ENCODE assay signal across 1 cellular context in the genomic region with DNA sequence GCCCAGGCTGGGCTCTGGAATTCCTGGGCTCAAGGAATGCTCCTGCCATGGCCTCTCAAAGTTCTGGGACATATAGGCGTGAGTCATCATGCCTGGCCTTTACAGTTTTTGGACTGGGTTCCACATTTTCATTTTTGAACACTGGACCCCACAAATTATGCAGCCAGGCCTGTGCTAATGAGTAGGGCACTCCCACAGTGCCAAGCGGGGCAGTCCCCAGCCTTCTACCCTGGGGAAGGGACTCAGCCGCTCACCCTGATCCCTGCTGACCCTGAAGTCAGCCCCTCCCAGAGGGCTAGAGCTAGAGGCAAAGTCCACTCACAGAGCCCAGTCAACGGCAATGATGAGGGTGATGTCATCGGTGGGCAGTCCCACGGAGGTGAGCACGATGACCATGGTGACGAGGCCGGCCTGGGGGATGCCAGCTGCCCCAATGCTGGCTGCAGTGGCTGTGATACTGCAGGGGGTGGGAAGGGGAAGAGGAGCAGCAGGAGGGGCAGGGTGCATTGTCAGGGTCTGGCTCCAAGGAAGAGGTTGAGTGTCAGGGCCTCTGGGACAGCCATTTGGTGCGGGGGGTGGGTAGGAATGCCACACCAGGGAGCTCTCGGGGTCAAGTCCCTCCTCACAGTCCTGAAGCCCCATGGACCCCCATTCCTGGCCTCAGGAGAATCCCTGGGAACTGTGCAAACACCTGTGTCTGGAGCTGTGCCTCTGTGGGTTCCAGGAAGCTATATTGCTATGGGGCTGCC.
TF ChIP-seq lines count a peak whose summit lies in the region.

No MANE protein-coding gene starts in this region.

TF ChIP-seq in HepG2, 621 proteins besides CTCF, POLR2A, EP300 and RAD21 (continued from another document and continues in another):
- TF ChIP-seq, protein P1, sequence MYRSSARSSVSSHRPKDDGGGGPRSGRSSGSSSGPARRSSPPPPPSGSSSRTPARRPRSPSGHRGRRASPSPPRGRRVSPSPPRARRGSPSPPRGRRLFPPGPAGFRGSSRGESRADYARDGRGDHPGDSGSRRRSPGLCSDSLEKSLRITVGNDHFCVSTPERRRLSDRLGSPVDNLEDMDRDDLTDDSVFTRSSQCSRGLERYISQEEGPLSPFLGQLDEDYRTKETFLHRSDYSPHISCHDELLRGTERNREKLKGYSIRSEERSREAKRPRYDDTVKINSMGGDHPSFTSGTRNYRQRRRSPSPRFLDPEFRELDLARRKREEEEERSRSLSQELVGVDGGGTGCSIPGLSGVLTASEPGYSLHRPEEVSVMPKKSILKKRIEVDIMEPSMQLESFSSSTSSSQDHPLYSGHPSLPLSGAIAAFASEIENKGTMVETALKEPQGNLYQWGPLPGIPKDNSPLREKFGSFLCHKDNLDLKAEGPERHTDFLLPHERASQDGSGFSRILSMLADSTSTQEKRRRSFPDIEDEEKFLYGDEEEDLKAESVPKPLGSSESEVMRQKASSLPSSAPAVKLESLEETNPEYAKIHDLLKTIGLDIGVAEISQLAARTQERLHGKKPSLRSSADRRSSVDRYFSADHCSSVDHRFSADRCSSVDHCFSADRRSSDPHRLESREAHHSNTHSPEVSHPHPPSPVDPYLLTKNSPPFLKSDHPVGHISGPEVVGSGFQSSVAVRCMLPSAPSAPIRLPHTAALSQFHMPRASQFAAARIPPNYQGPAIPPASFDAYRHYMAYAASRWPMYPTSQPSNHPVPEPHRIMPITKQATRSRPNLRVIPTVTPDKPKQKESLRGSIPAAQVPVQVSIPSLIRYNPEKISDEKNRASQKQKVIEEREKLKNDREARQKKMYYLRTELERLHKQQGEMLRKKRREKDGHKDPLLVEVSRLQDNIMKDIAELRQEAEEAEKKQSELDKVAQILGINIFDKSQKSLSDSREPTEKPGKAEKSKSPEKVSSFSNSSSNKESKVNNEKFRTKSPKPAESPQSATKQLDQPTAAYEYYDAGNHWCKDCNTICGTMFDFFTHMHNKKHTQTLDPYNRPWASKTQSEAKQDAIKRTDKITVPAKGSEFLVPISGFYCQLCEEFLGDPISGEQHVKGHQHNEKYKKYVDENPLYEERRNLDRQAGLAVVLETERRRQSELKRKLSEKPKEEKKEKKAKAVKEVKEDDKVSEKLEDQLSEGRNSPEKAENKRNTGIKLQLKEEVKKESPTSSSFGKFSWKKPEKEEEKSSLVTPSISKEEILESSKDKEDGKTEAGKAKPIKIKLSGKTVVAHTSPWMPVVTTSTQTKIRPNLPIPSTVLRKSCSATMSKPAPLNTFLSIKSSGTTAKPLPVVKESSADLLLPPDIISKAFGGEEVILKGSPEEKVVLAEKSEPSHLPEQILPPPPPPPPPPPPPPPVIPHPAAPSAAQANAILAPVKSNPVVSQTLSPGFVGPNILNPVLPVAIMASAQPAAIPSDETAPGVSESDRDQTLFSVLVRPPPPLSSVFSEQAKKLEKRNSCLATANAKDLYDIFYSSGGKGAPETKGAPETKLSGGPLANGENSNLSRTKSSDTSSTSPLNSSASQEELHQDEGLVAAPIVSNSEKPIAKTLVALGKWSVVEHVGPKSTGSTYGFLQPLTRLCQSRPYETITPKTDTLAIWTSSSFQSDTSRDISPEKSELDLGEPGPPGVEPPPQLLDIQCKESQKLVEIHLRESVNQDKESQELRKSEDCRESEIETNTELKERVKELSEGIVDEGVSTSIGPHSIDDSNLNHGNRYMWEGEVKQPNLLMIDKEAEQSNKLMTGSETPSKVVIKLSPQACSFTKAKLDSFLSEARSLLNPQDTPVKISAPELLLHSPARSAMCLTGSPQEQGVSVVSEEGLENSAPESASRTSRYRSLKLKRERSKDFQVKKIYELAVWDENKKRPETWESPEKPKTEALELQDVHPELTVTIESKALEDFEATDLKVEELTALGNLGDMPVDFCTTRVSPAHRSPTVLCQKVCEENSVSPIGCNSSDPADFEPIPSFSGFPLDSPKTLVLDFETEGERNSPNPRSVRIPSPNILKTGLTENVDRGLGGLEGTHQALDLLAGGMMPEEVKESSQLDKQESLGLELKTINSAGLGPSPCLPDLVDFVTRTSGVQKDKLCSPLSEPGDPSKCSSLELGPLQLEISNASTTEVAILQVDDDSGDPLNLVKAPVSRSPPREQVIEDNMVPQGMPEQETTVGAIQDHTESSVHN (CRISPR knock-in tag; IDR thresholded peaks at IDR 0.05), result no peak
- TF ChIP-seq ZFAT (CRISPR knock-in tag; conservative IDR thresholded peaks at IDR 0.05) (no peak), ZNF30 (CRISPR knock-in tag; IDR thresholded peaks at IDR 0.05) (no peak), ZNF335 (CRISPR knock-in tag; IDR thresholded peaks at IDR 0.05) (no peak; the same call in 1 of the 2 replicates), ZNF777 (CRISPR knock-in tag; IDR thresholded peaks at IDR 0.05) (0 out of 2 replicates have a peak, but pooled peaks have one; percentile 17), RCOR2 (CRISPR knock-in tag; IDR thresholded peaks at IDR 0.05) (peak; percentile 58; the same call in 1 of the 2 replicates), ZNF253 (CRISPR knock-in tag; IDR thresholded peaks at IDR 0.05; ENCODE audit: borderline replicate concordance) (no peak), TOPORS (CRISPR knock-in tag; IDR thresholded peaks at IDR 0.05) (no peak), RAD51 (IDR thresholded peaks at IDR 0.05; ENCODE audit: borderline replicate concordance) (no peak), ZFP41 (CRISPR knock-in tag; IDR thresholded peaks at IDR 0.05; ENCODE audit: borderline replicate concordance) (no peak), ZNF383 (CRISPR knock-in tag; IDR thresholded peaks at IDR 0.05; ENCODE audit: borderline replicate concordance) (no peak), ZNF251 (CRISPR knock-in tag; IDR thresholded peaks at IDR 0.05) (no peak), ESRRA (CRISPR knock-in tag; IDR thresholded peaks at IDR 0.05; ENCODE audit: low read depth) (peak; percentile 82; the same call in 1 of the 2 replicates), NR1H2 (CRISPR knock-in tag; IDR thresholded peaks at IDR 0.05; ENCODE audit: borderline replicate concordance, low read depth) (no peak; the same call in 1 of the 2 replicates), YEATS2 (CRISPR knock-in tag; IDR thresholded peaks at IDR 0.05; ENCODE audit: borderline replicate concordance) (peak; percentile 15; the same call in 1 of the 2 replicates), SRY (CRISPR knock-in tag; IDR thresholded peaks at IDR 0.05) (no peak), NONO (IDR thresholded peaks at IDR 0.05) (no peak), NONO (CRISPR knock-in tag; conservative IDR thresholded peaks at IDR 0.05) (peak; percentile 84), SMARCE1 (IDR thresholded peaks at IDR 0.05; ENCODE audit: borderline replicate concordance) (no peak), ZMYM2 (CRISPR knock-in tag; IDR thresholded peaks at IDR 0.05) (peak; percentile 53; the same call in 1 of the 2 replicates), IKZF4 (CRISPR knock-in tag; IDR thresholded peaks at IDR 0.05; ENCODE audit: borderline replicate concordance, low read depth, not compliant biosample characterization) (no peak), SALL2 (CRISPR knock-in tag; IDR thresholded peaks at IDR 0.05) (no peak), ZNF563 (CRISPR knock-in tag; IDR thresholded peaks at IDR 0.05) (no peak), STAG1 (CRISPR knock-in tag; IDR thresholded peaks at IDR 0.05) (no peak), KDM4B (CRISPR knock-in tag; IDR thresholded peaks at IDR 0.05) (no peak), KLF12 (CRISPR knock-in tag; IDR thresholded peaks at IDR 0.05; ENCODE audit: borderline replicate concordance) (peak; percentile 47; the same call in 1 of the 2 replicates), TBL1XR1 (IDR thresholded peaks at IDR 0.05; ENCODE audit: borderline replicate concordance, low read length, partially characterized antibody) (no peak), CBX5 (CRISPR knock-in tag; IDR thresholded peaks at IDR 0.05; ENCODE audit: borderline replicate concordance) (peak; percentile 64; the same call in 1 of the 2 replicates)
- TF ChIP-seq, protein P2, sequence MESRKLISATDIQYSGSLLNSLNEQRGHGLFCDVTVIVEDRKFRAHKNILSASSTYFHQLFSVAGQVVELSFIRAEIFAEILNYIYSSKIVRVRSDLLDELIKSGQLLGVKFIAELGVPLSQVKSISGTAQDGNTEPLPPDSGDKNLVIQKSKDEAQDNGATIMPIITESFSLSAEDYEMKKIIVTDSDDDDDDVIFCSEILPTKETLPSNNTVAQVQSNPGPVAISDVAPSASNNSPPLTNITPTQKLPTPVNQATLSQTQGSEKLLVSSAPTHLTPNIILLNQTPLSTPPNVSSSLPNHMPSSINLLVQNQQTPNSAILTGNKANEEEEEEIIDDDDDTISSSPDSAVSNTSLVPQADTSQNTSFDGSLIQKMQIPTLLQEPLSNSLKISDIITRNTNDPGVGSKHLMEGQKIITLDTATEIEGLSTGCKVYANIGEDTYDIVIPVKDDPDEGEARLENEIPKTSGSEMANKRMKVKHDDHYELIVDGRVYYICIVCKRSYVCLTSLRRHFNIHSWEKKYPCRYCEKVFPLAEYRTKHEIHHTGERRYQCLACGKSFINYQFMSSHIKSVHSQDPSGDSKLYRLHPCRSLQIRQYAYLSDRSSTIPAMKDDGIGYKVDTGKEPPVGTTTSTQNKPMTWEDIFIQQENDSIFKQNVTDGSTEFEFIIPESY (CRISPR knock-in tag; IDR thresholded peaks at IDR 0.05), result 0 out of 2 replicates have a peak, but pooled peaks have one; percentile 6
- TF ChIP-seq, protein P3, sequence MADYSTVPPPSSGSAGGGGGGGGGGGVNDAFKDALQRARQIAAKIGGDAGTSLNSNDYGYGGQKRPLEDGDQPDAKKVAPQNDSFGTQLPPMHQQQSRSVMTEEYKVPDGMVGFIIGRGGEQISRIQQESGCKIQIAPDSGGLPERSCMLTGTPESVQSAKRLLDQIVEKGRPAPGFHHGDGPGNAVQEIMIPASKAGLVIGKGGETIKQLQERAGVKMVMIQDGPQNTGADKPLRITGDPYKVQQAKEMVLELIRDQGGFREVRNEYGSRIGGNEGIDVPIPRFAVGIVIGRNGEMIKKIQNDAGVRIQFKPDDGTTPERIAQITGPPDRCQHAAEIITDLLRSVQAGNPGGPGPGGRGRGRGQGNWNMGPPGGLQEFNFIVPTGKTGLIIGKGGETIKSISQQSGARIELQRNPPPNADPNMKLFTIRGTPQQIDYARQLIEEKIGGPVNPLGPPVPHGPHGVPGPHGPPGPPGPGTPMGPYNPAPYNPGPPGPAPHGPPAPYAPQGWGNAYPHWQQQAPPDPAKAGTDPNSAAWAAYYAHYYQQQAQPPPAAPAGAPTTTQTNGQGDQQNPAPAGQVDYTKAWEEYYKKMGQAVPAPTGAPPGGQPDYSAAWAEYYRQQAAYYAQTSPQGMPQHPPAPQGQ (CRISPR knock-in tag; IDR thresholded peaks at IDR 0.05; ENCODE audit: borderline replicate concordance), result no peak
- TF ChIP-seq, protein P4, sequence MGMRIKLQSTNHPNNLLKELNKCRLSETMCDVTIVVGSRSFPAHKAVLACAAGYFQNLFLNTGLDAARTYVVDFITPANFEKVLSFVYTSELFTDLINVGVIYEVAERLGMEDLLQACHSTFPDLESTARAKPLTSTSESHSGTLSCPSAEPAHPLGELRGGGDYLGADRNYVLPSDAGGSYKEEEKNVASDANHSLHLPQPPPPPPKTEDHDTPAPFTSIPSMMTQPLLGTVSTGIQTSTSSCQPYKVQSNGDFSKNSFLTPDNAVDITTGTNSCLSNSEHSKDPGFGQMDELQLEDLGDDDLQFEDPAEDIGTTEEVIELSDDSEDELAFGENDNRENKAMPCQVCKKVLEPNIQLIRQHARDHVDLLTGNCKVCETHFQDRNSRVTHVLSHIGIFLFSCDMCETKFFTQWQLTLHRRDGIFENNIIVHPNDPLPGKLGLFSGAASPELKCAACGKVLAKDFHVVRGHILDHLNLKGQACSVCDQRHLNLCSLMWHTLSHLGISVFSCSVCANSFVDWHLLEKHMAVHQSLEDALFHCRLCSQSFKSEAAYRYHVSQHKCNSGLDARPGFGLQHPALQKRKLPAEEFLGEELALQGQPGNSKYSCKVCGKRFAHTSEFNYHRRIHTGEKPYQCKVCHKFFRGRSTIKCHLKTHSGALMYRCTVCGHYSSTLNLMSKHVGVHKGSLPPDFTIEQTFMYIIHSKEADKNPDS (CRISPR knock-in tag; IDR thresholded peaks at IDR 0.05), result no peak
- TF ChIP-seq, protein P5, sequence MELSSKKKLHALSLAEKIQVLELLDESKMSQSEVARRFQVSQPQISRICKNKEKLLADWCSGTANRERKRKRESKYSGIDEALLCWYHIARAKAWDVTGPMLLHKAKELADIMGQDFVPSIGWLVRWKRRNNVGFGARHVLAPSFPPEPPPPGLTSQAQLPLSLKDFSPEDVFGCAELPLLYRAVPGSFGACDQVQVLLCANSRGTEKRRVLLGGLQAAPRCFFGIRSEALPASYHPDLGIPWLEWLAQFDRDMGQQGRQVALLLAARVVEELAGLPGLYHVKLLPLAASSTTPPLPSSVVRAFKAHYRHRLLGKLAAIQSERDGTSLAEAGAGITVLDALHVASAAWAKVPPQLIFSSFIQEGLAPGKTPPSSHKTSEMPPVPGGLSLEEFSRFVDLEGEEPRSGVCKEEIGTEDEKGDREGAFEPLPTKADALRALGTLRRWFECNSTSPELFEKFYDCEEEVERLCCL (CRISPR knock-in tag; IDR thresholded peaks at IDR 0.05; ENCODE audit: borderline replicate concordance), result no peak
- TF ChIP-seq, protein P6, sequence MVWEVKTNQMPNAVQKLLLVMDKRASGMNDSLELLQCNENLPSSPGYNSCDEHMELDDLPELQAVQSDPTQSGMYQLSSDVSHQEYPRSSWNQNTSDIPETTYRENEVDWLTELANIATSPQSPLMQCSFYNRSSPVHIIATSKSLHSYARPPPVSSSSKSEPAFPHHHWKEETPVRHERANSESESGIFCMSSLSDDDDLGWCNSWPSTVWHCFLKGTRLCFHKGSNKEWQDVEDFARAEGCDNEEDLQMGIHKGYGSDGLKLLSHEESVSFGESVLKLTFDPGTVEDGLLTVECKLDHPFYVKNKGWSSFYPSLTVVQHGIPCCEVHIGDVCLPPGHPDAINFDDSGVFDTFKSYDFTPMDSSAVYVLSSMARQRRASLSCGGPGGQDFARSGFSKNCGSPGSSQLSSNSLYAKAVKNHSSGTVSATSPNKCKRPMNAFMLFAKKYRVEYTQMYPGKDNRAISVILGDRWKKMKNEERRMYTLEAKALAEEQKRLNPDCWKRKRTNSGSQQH (CRISPR knock-in tag; IDR thresholded peaks at IDR 0.05; ENCODE audit: low read depth), result 0 out of 2 replicates have a peak, but pooled peaks have one; percentile 63
- TF ChIP-seq, protein P7, sequence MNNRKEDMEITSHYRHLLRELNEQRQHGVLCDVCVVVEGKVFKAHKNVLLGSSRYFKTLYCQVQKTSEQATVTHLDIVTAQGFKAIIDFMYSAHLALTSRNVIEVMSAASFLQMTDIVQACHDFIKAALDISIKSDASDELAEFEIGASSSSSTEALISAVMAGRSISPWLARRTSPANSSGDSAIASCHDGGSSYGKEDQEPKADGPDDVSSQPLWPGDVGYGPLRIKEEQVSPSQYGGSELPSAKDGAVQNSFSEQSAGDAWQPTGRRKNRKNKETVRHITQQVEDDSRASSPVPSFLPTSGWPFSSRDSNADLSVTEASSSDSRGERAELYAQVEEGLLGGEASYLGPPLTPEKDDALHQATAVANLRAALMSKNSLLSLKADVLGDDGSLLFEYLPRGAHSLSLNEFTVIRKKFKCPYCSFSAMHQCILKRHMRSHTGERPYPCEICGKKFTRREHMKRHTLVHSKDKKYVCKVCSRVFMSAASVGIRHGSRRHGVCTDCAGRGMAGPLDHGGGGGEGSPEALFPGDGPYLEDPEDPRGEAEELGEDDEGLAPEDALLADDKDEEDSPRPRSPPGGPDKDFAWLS (CRISPR knock-in tag; IDR thresholded peaks at IDR 0.05; ENCODE audit: borderline replicate concordance), result no peak
